Comparison of ENCODE assay signal across 24 cellular contexts in genomic region chr13:29572575-29572974, GRCh38. TPM values are rescaled to one million over a fixed set of nuclear protein-coding genes. Genes with fewer than 3 reads are reported as not detected.
DNase-seq lines count a peak whose midpoint lies in the region; ATAC-seq, FAIRE-seq and TF ChIP-seq lines count a peak whose summit lies in the region.
"Had no signal": no experiment of that assay in that cellular context is flagged by ENCODE, and none has a peak within 500 bp of the region (broad histone marks: within the 10 kb centered on the region; RNA-seq: fewer than 3 reads in every experiment).

No MANE protein-coding gene starts in this region.

- H3K27ac ChIP-seq in breast epithelium (no peak overlapping the region), mucosa of rectum (ENCODE audit: low read depth in 2 of 2, low read length in 2 of 2) (peak overlapping the region; percentile 80 to 81)
- H3K27ac ChIP-seq: foreskin keratinocyte, heart right ventricle, KMS-11, neutrophil, tibial artery had no signal

- H3K9me3 Mint-ChIP-seq in MCF 10A (ENCODE audit: unreplicated experiment) = no peaks in the 10 kb centered on the region
- no peaks in the 10 kb centered on the region for H3K9me3 Mint-ChIP-seq in activated T-helper 2 cell treated with anti-CD3 and anti-CD28 coated beads, Interferon-gamma antibody, Interleukin-2, Interleukin-4, amounts not matched to agents 10 μg/mL and 5 μg/mL and 100 μg/mL, durations not matched to agents 14 hours and 24 hours and 36 hours
- H3K9me3 Mint-ChIP-seq in stimulated activated naive CD8-positive, alpha-beta T cell treated with anti-CD3 and anti-CD28 coated beads, Interleukin-15, amount 100 ng/mL, for 72 hours = no peaks in the 10 kb centered on the region
- H3K9me3 Mint-ChIP-seq: activated T-helper 1 cell treated with anti-CD3 and anti-CD28 coated beads, Interleukin-12 subunit alpha, Interleukin-12 subunit beta, Interleukin-2, Interleukin-4 antibody, amounts not matched to agents 30 ng/mL and 10 ng/mL and 1 ng/mL, durations not matched to agents 14 hours and 24 hours and 36 hours; stimulated activated naive CD8-positive, alpha-beta T cell treated with anti-CD3 and anti-CD28 coated beads, Interleukin-15, Interleukin-2, amounts not matched to agents 100 ng/mL and 50 ng/mL, for 24 hours had no signal

- no peak for TF ChIP-seq POLR2A in breast epithelium (IDR thresholded peaks at IDR 0.05)
- no peak for TF ChIP-seq POLR2A in GM12891 (IDR thresholded peaks at IDR 0.05; ENCODE audit: low read depth, low read length)

- H3K36me3 Mint-ChIP-seq in MCF 10A (ENCODE audit: insufficient read depth, unreplicated experiment) = peaks cover 21% of the 10 kb centered on the region
- H3K36me3 Mint-ChIP-seq in activated T-helper 2 cell treated with anti-CD3 and anti-CD28 coated beads, Interferon-gamma antibody, Interleukin-2, Interleukin-4, amounts not matched to agents 10 μg/mL and 5 μg/mL and 100 μg/mL, durations not matched to agents 14 hours and 24 hours and 36 hours (ENCODE audit: low read depth) = peaks cover 28% of the 10 kb centered on the region

- intact Hi-C loops in MCF 10A (cut with micrococcal nuclease) = no loop called here
- intact Hi-C loops in breast epithelium (cut with DNase I; ENCODE audit: low total_unique reads) = no loop called here
- intact Hi-C loops in activated T-helper 2 cell treated with anti-CD3 and anti-CD28 coated beads, Interferon-gamma antibody, Interleukin-2, Interleukin-4, amounts not matched to agents 10 μg/mL and 5 μg/mL and 100 μg/mL, durations not matched to agents 14 hours and 24 hours and 36 hours (cut with micrococcal nuclease) = no loop called here

- peak overlapping the region in 1 of 2 donors; percentile 3 for H3K9ac ChIP-seq in mucosa of rectum (ENCODE audit: low read depth in 1 of 2, low read length in 2 of 2)
- H3K9ac ChIP-seq: KMS-11 had no signal

- TF ChIP-seq CTCF in MCF 10A (IDR thresholded peaks at IDR 0.05; ENCODE audit: unreplicated experiment) (no peak), breast epithelium (IDR thresholded peaks at IDR 0.05) (no peak)

- no peak for FAIRE-seq in GM12891 (lab: Jason Lieb, UNC)
- FAIRE-seq: bronchial epithelial cell, colon had no signal

- no peaks in the 10 kb centered on the region for H3K27me3 ChIP-seq in breast epithelium
- H3K27me3 ChIP-seq in mucosa of rectum (ENCODE audit: control insufficient read depth in 2 of 2, insufficient read depth in 2 of 2, low read length in 2 of 2) = no peaks in the 10 kb centered on the region
- H3K27me3 ChIP-seq: foreskin keratinocyte, heart right ventricle, neutrophil, tibial artery had no signal

- no peaks in the 10 kb centered on the region for H3K27me3 Mint-ChIP-seq in MCF 10A (ENCODE audit: insufficient read depth, unreplicated experiment)
- no peaks in the 10 kb centered on the region for H3K27me3 Mint-ChIP-seq in activated T-helper 2 cell treated with anti-CD3 and anti-CD28 coated beads, Interferon-gamma antibody, Interleukin-2, Interleukin-4, amounts not matched to agents 10 μg/mL and 5 μg/mL and 100 μg/mL, durations not matched to agents 14 hours and 24 hours and 36 hours (ENCODE audit: low read depth)
- H3K27me3 Mint-ChIP-seq in stimulated activated naive CD8-positive, alpha-beta T cell treated with anti-CD3 and anti-CD28 coated beads, Interleukin-15, amount 100 ng/mL, for 72 hours = no peaks in the 10 kb centered on the region
- H3K27me3 Mint-ChIP-seq: activated CD8-positive, alpha-beta memory T cell treated with anti-CD3 and anti-CD28 coated beads, Interleukin-2, amount 10 ng/mL, durations not matched to agents 7 days and 5 days; stimulated activated naive CD8-positive, alpha-beta T cell treated with anti-CD3 and anti-CD28 coated beads, Interleukin-15, Interleukin-2, amounts not matched to agents 100 ng/mL and 50 ng/mL, for 24 hours had no signal

- no TSS peak for BruUV-seq in MCF 10A (replicated peaks; lab: Mats Ljungman, UMichigan)

- DNase-seq in MCF 10A (ENCODE audit: unreplicated experiment) = no peak
- no peak for DNase-seq in breast epithelium (ENCODE audit: low spot score in 2 of 2)
- no peak for DNase-seq in activated T-helper 2 cell treated with anti-CD3 and anti-CD28 coated beads, Interferon-gamma antibody, Interleukin-2, Interleukin-4, amounts not matched to agents 10 μg/mL and 5 μg/mL and 100 μg/mL, durations not matched to agents 14 hours and 24 hours and 36 hours (ENCODE audit: low spot score)
- no peak for DNase-seq in GM12891 (ENCODE audit: insufficient read length, low spot score)
- DNase-seq in stimulated activated naive CD8-positive, alpha-beta T cell treated with anti-CD3 and anti-CD28 coated beads, Interleukin-15, amount 100 ng/mL, for 72 hours = no peak
- DNase-seq: ACHN; activated CD4-positive, alpha-beta T cell treated with anti-CD3 and anti-CD28 coated beads, Interleukin-2, amount 50 U/mL, for 1 hour; activated CD8-positive, alpha-beta memory T cell treated with anti-CD3 and anti-CD28 coated beads, Interleukin-2, amount 10 ng/mL, durations not matched to agents 7 days and 5 days; activated naive CD4-positive, alpha-beta T cell treated with anti-CD3 and anti-CD28 coated beads, Interleukin-2, amount 50 U/mL, for 16 hours; DMS79; foreskin keratinocyte; heart right ventricle; NCI-H1417 treated with DMSO at 0.1 percent for 48 hours; NCI-H2227 treated with DMSO at 0.1 percent for 48 hours; NCI-H82 had no signal

- no peak for ATAC-seq in GM18502 (IDR thresholded peaks at IDR 0.05; ENCODE audit: poor library complexity, unreplicated experiment)
- no peak for ATAC-seq in stimulated activated naive CD8-positive, alpha-beta T cell treated with anti-CD3 and anti-CD28 coated beads, Interleukin-15, amount 100 ng/mL, for 72 hours
- ATAC-seq: activated CD8-positive, alpha-beta memory T cell treated with anti-CD3 and anti-CD28 coated beads, Interleukin-2, amount 10 ng/mL, durations not matched to agents 7 days and 5 days had no signal

- POLR2A ChIA-PET in MCF 10A (lab: Yijun Ruan, JAX) = interaction anchor here (0.6 to 0.7 kb wide), 2 partner anchors 8 to 15 kb away, joined by 3 to 4 read pairs; no protein-coding TSS in a partner anchor

- H3K4me1 ChIP-seq in breast epithelium = peaks cover 0 to 7% of the 10 kb centered on the region in 2 donors
- H3K4me1 ChIP-seq in mucosa of rectum (ENCODE audit: control insufficient read depth in 2 of 2, insufficient read depth in 2 of 2, low read length in 2 of 2) = peaks cover 12 to 16% of the 10 kb centered on the region in 2 donors

- H3K4me3 ChIP-seq in breast epithelium = no peak overlapping the region
- no peak overlapping the region for H3K4me3 ChIP-seq in mucosa of rectum (ENCODE audit: low read length in 2 of 2)
- H3K4me3 ChIP-seq: heart right ventricle, tibial artery had no signal

- no peak overlapping the region for H3K4me3 Mint-ChIP-seq in MCF 10A (ENCODE audit: unreplicated experiment)
- H3K4me3 Mint-ChIP-seq in activated T-helper 2 cell treated with anti-CD3 and anti-CD28 coated beads, Interferon-gamma antibody, Interleukin-2, Interleukin-4, amounts not matched to agents 10 μg/mL and 5 μg/mL and 100 μg/mL, durations not matched to agents 14 hours and 24 hours and 36 hours (ENCODE audit: low read depth) = no peak overlapping the region
- no peak overlapping the region for H3K4me3 Mint-ChIP-seq in stimulated activated naive CD8-positive, alpha-beta T cell treated with anti-CD3 and anti-CD28 coated beads, Interleukin-15, amount 100 ng/mL, for 72 hours
- H3K4me3 Mint-ChIP-seq: activated CD8-positive, alpha-beta memory T cell treated with anti-CD3 and anti-CD28 coated beads, Interleukin-2, amount 10 ng/mL, durations not matched to agents 7 days and 5 days; activated T-helper 1 cell treated with anti-CD3 and anti-CD28 coated beads, Interleukin-12 subunit alpha, Interleukin-12 subunit beta, Interleukin-2, Interleukin-4 antibody, amounts not matched to agents 30 ng/mL and 10 ng/mL and 1 ng/mL, durations not matched to agents 14 hours and 24 hours and 36 hours; stimulated activated naive CD8-positive, alpha-beta T cell treated with anti-CD3 and anti-CD28 coated beads, Interleukin-15, Interleukin-2, amounts not matched to agents 100 ng/mL and 50 ng/mL, for 24 hours had no signal

- H3K9me3 ChIP-seq in breast epithelium = no peaks in the 10 kb centered on the region
- no peaks in the 10 kb centered on the region for H3K9me3 ChIP-seq in mucosa of rectum (ENCODE audit: control insufficient read depth in 2 of 2, low read length in 2 of 2)
- H3K9me3 ChIP-seq: heart right ventricle, neutrophil, tibial artery had no signal

- H3K36me3 ChIP-seq in breast epithelium (no peaks in the 10 kb centered on the region), mucosa of rectum (ENCODE audit: control insufficient read depth in 2 of 2, insufficient read depth in 2 of 2, low read length in 2 of 2) (no peaks in the 10 kb centered on the region)
- H3K36me3 ChIP-seq: heart right ventricle, neutrophil, tibial artery had no signal

- CTCF ChIA-PET in MCF 10A (lab: Yijun Ruan, JAX) = interaction anchor here (0.8 to 1.0 kb wide), 2 partner anchors 9 to 34 kb away, joined by 3 to 5 read pairs; no protein-coding TSS in a partner anchor

- peaks cover 45% of the 10 kb centered on the region for H3K4me1 Mint-ChIP-seq in MCF 10A (ENCODE audit: insufficient read depth, unreplicated experiment)
- peaks cover 32% of the 10 kb centered on the region for H3K4me1 Mint-ChIP-seq in activated T-helper 2 cell treated with anti-CD3 and anti-CD28 coated beads, Interferon-gamma antibody, Interleukin-2, Interleukin-4, amounts not matched to agents 10 μg/mL and 5 μg/mL and 100 μg/mL, durations not matched to agents 14 hours and 24 hours and 36 hours (ENCODE audit: low read depth)
- peaks cover 59% of the 10 kb centered on the region for H3K4me1 Mint-ChIP-seq in stimulated activated naive CD8-positive, alpha-beta T cell treated with anti-CD3 and anti-CD28 coated beads, Interleukin-15, amount 100 ng/mL, for 72 hours

- H3K27ac Mint-ChIP-seq in MCF 10A (ENCODE audit: low read depth, unreplicated experiment) = peak overlapping the region; percentile 18
- H3K27ac Mint-ChIP-seq in activated T-helper 2 cell treated with anti-CD3 and anti-CD28 coated beads, Interferon-gamma antibody, Interleukin-2, Interleukin-4, amounts not matched to agents 10 μg/mL and 5 μg/mL and 100 μg/mL, durations not matched to agents 14 hours and 24 hours and 36 hours = peak overlapping the region; percentile 28
- H3K27ac Mint-ChIP-seq in stimulated activated naive CD8-positive, alpha-beta T cell treated with anti-CD3 and anti-CD28 coated beads, Interleukin-15, amount 100 ng/mL, for 72 hours = no peak overlapping the region
- H3K27ac Mint-ChIP-seq: activated CD8-positive, alpha-beta memory T cell treated with anti-CD3 and anti-CD28 coated beads, Interleukin-2, amount 10 ng/mL, durations not matched to agents 7 days and 5 days; activated T-helper 1 cell treated with anti-CD3 and anti-CD28 coated beads, Interleukin-12 subunit alpha, Interleukin-12 subunit beta, Interleukin-2, Interleukin-4 antibody, amounts not matched to agents 30 ng/mL and 10 ng/mL and 1 ng/mL, durations not matched to agents 14 hours and 24 hours and 36 hours; stimulated activated naive CD8-positive, alpha-beta T cell treated with anti-CD3 and anti-CD28 coated beads, Interleukin-15, Interleukin-2, amounts not matched to agents 100 ng/mL and 50 ng/mL, for 24 hours had no signal

RNA-seq across cellular contexts. Expression of gene SLC7A1, which starts 22.9 kb away (rescaled TPM):
- total RNA-seq in MCF 10A (2022) = 154 and 194 TPM in 2 replicates
- 10 to 100 TPM in 2 of 3 donors, 1 to 10 TPM in 1; 6.6 to 15.4 (median 12.7) TPM for total RNA-seq in breast epithelium
- total RNA-seq in activated T-helper 2 cell treated with anti-CD3 and anti-CD28 coated beads, Interferon-gamma antibody, Interleukin-2, Interleukin-4, amounts not matched to agents 10 μg/mL and 5 μg/mL and 100 μg/mL, durations not matched to agents 14 hours and 24 hours and 36 hours = 111 and 114 TPM in 2 replicates
- polyA plus RNA-seq in GM12891 (2012; ENCODE audit: low read depth, missing spikeins) = 10.9 TPM

Comparison
In these comparisons a context has a peak if more than half of its experiments do, and no peak if none do; other contexts are left out.
1. H3K27ac Mint-ChIP-seq: peak in MCF 10A (single experiment) and activated T-helper 2 cell treated with anti-CD3 and anti-CD28 coated beads, Interferon-gamma antibody, Interleukin-2, Interleukin-4, amounts not matched to agents 10 μg/mL and 5 μg/mL and 100 μg/mL, durations not matched to agents 14 hours and 24 hours and 36 hours (single experiment); none in stimulated activated naive CD8-positive, alpha-beta T cell treated with anti-CD3 and anti-CD28 coated beads, Interleukin-15, amount 100 ng/mL, for 72 hours (0 of 2).
2. H3K27ac ChIP-seq: peak in mucosa of rectum (2 of 2); none in breast epithelium (0 of 2).